26 cellular contexts compared by ENCODE assay signal in genomic region chr5:161034456-161034855, GRCh38.
"Had no signal": no experiment of that assay in that cellular context is flagged by ENCODE, and none has a peak within 500 bp of the region (broad histone marks: within the 10 kb centered on the region; RNA-seq: fewer than 3 reads in every experiment).

No MANE protein-coding gene starts in this region.

- H3K4me3 Mint-ChIP-seq: immature natural killer cell; mesothelial cell of epicardium; naive B cell; natural killer cell; nephron progenitor cell; stimulated activated effector memory CD8-positive, alpha-beta T cell treated with anti-CD3 and anti-CD28 coated beads, Interleukin-12 subunit alpha, Interleukin-12 subunit beta, amount 100 ng/mL, for 72 hours; stimulated activated naive CD8-positive, alpha-beta T cell treated with anti-CD3 and anti-CD28 coated beads, Interleukin-15, amount 100 ng/mL, for 72 hours; type B pancreatic cell had no signal

- H3K9me3 Mint-ChIP-seq: nephron progenitor cell, type B pancreatic cell had no signal

- H3K36me3 ChIP-seq: left lung, lower lobe of right lung, ovary, right atrium auricular region, right lobe of liver, spleen, tibial nerve, uterus had no signal

- H3K4me3 ChIP-seq: left lung, lower lobe of right lung, ovary, right atrium auricular region, right lobe of liver, spleen, tibial nerve, uterus had no signal

- H3K4me1 Mint-ChIP-seq: immature natural killer cell; mesothelial cell of epicardium; naive B cell; natural killer cell; nephron progenitor cell; stimulated activated effector memory CD8-positive, alpha-beta T cell treated with anti-CD3 and anti-CD28 coated beads, Interleukin-12 subunit alpha, Interleukin-12 subunit beta, amount 100 ng/mL, for 72 hours; stimulated activated naive CD8-positive, alpha-beta T cell treated with anti-CD3 and anti-CD28 coated beads, Interleukin-15, amount 100 ng/mL, for 72 hours had no signal

- H3K27me3 ChIP-seq: left lung, ovary, right atrium auricular region, right lobe of liver, spleen, tibial nerve, uterus had no signal

- ATAC-seq: left colon; left lung; lower lobe of right lung; natural killer cell; right lobe of liver; stimulated activated effector memory CD8-positive, alpha-beta T cell treated with anti-CD3 and anti-CD28 coated beads, Interleukin-12 subunit alpha, Interleukin-12 subunit beta, amount 100 ng/mL, for 72 hours; stimulated activated naive CD8-positive, alpha-beta T cell treated with anti-CD3 and anti-CD28 coated beads, Interleukin-15, amount 100 ng/mL, for 72 hours had no signal

- DNase-seq: hypothalamus; immature natural killer cell; kidney; left colon; left lung; lower lobe of right lung; mammary epithelial cell; mesenchymal stem cell; naive B cell; natural killer cell; nephron progenitor cell; ovary; right lobe of liver; small intestine; spleen; stimulated activated CD4-positive, alpha-beta T cell treated with anti-CD3 and anti-CD28 coated beads, Interleukin-4, amount 100 ng/mL, for 24 hours; stimulated activated naive CD4-positive, alpha-beta T cell treated with Interleukin-2 at 50 U/mL for 16 hours; stimulated activated naive CD8-positive, alpha-beta T cell treated with anti-CD3 and anti-CD28 coated beads, Interleukin-15, amount 100 ng/mL, for 72 hours; substantia nigra; uterus had no signal

- H3K9me3 ChIP-seq: lower lobe of right lung, ovary, right atrium auricular region, right lobe of liver, tibial nerve, uterus had no signal

- H3K27me3 Mint-ChIP-seq: progenitor cell of endocrine pancreas; stimulated activated naive CD8-positive, alpha-beta T cell treated with anti-CD3 and anti-CD28 coated beads, Interleukin-15, amount 100 ng/mL, for 72 hours had no signal

- H3K4me1 ChIP-seq: left lung, lower lobe of right lung, right atrium auricular region, right lobe of liver, spleen, tibial nerve, uterus had no signal

- H3K27ac ChIP-seq: left lung, lower lobe of right lung, ovary, right atrium auricular region, right lobe of liver, spleen, tibial nerve, uterus had no signal

- H3K36me3 Mint-ChIP-seq: immature natural killer cell; mesothelial cell of epicardium; naive B cell; natural killer cell; stimulated activated effector memory CD8-positive, alpha-beta T cell treated with anti-CD3 and anti-CD28 coated beads, Interleukin-12 subunit alpha, Interleukin-12 subunit beta, amount 100 ng/mL, for 72 hours; type B pancreatic cell had no signal

- H3K27ac Mint-ChIP-seq: immature natural killer cell; mesothelial cell of epicardium; natural killer cell; nephron progenitor cell; progenitor cell of endocrine pancreas; stimulated activated effector memory CD8-positive, alpha-beta T cell treated with anti-CD3 and anti-CD28 coated beads, Interleukin-12 subunit alpha, Interleukin-12 subunit beta, amount 100 ng/mL, for 72 hours; stimulated activated naive CD8-positive, alpha-beta T cell treated with anti-CD3 and anti-CD28 coated beads, Interleukin-15, amount 100 ng/mL, for 72 hours; type B pancreatic cell had no signal
